ENCODE assay signal across 1 cellular context in the genomic region with DNA sequence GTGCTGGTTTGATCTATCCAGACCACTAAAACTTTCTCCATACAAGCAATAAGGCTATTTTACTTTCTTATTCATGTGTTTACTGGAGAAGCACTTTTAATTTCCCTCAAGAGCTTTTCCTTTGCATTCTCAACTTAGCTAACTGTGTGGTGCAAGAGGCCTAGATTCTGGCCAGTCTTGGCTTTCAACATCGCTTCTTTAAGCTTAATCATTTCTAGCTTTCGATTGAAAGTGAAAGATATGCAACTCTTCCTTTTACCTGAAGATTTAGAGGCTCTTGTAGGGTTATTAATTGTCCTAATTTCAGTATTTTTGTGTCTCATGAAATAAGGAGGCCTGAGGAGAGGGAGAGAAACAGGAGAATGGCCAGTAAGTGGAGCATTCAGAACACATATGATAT.
TF ChIP-seq lines count a peak whose summit lies in the region.

No MANE protein-coding gene starts in this region.

TF ChIP-seq in GM23338, 12 proteins besides CTCF, POLR2A, EP300 and RAD21:
- TF ChIP-seq, protein P1, sequence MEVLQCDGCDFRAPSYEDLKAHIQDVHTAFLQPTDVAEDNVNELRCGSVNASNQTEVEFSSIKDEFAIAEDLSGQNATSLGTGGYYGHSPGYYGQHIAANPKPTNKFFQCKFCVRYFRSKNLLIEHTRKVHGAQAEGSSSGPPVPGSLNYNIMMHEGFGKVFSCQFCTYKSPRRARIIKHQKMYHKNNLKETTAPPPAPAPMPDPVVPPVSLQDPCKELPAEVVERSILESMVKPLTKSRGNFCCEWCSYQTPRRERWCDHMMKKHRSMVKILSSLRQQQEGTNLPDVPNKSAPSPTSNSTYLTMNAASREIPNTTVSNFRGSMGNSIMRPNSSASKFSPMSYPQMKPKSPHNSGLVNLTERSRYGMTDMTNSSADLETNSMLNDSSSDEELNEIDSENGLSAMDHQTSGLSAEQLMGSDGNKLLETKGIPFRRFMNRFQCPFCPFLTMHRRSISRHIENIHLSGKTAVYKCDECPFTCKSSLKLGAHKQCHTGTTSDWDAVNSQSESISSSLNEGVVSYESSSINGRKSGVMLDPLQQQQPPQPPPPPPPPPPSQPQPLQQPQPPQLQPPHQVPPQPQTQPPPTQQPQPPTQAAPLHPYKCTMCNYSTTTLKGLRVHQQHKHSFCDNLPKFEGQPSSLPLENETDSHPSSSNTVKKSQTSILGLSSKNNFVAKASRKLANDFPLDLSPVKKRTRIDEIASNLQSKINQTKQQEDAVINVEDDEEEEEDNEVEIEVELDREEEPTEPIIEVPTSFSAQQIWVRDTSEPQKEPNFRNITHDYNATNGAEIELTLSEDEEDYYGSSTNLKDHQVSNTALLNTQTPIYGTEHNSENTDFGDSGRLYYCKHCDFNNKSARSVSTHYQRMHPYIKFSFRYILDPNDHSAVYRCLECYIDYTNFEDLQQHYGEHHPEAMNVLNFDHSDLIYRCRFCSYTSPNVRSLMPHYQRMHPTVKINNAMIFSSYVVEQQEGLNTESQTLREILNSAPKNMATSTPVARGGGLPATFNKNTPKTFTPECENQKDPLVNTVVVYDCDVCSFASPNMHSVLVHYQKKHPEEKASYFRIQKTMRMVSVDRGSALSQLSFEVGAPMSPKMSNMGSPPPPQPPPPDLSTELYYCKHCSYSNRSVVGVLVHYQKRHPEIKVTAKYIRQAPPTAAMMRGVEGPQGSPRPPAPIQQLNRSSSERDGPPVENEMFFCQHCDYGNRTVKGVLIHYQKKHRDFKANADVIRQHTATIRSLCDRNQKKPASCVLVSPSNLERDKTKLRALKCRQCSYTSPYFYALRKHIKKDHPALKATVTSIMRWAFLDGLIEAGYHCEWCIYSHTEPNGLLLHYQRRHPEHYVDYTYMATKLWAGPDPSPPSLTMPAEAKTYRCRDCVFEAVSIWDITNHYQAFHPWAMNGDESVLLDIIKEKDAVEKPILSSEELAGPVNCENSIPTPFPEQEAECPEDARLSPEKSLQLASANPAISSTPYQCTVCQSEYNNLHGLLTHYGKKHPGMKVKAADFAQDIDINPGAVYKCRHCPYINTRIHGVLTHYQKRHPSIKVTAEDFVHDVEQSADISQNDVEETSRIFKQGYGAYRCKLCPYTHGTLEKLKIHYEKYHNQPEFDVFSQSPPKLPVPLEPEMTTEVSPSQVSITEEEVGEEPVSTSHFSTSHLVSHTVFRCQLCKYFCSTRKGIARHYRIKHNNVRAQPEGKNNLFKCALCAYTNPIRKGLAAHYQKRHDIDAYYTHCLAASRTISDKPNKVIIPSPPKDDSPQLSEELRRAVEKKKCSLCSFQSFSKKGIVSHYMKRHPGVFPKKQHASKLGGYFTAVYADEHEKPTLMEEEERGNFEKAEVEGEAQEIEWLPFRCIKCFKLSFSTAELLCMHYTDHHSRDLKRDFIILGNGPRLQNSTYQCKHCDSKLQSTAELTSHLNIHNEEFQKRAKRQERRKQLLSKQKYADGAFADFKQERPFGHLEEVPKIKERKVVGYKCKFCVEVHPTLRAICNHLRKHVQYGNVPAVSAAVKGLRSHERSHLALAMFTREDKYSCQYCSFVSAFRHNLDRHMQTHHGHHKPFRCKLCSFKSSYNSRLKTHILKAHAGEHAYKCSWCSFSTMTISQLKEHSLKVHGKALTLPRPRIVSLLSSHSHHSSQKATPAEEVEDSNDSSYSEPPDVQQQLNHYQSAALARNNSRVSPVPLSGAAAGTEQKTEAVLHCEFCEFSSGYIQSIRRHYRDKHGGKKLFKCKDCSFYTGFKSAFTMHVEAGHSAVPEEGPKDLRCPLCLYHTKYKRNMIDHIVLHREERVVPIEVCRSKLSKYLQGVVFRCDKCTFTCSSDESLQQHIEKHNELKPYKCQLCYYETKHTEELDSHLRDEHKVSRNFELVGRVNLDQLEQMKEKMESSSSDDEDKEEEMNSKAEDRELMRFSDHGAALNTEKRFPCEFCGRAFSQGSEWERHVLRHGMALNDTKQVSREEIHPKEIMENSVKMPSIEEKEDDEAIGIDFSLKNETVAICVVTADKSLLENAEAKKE (CRISPR knock-in tag; IDR thresholded peaks at IDR 0.05), result no peak
- TF ChIP-seq ZNF331 (CRISPR knock-in tag; IDR thresholded peaks at IDR 0.05; ENCODE audit: low read depth), result no peak
- TF ChIP-seq CREB1 (CRISPR knock-in tag; IDR thresholded peaks at IDR 0.05; ENCODE audit: low read depth), result no peak
- no peak for TF ChIP-seq EZH2phosphoT487 (IDR thresholded peaks at IDR 0.05; ENCODE audit: unreplicated experiment)
- TF ChIP-seq NANOG (IDR thresholded peaks at IDR 0.05; ENCODE audit: borderline replicate concordance), result no peak
- TF ChIP-seq, protein P2, sequence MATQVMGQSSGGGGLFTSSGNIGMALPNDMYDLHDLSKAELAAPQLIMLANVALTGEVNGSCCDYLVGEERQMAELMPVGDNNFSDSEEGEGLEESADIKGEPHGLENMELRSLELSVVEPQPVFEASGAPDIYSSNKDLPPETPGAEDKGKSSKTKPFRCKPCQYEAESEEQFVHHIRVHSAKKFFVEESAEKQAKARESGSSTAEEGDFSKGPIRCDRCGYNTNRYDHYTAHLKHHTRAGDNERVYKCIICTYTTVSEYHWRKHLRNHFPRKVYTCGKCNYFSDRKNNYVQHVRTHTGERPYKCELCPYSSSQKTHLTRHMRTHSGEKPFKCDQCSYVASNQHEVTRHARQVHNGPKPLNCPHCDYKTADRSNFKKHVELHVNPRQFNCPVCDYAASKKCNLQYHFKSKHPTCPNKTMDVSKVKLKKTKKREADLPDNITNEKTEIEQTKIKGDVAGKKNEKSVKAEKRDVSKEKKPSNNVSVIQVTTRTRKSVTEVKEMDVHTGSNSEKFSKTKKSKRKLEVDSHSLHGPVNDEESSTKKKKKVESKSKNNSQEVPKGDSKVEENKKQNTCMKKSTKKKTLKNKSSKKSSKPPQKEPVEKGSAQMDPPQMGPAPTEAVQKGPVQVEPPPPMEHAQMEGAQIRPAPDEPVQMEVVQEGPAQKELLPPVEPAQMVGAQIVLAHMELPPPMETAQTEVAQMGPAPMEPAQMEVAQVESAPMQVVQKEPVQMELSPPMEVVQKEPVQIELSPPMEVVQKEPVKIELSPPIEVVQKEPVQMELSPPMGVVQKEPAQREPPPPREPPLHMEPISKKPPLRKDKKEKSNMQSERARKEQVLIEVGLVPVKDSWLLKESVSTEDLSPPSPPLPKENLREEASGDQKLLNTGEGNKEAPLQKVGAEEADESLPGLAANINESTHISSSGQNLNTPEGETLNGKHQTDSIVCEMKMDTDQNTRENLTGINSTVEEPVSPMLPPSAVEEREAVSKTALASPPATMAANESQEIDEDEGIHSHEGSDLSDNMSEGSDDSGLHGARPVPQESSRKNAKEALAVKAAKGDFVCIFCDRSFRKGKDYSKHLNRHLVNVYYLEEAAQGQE (IDR thresholded peaks at IDR 0.05; ENCODE audit: unreplicated experiment), result no peak
- no peak for TF ChIP-seq JUNB (IDR thresholded peaks at IDR 0.05; ENCODE audit: unreplicated experiment)
- no peak for TF ChIP-seq EZH2 (IDR thresholded peaks at IDR 0.05; ENCODE audit: low read depth, unreplicated experiment)
- TF ChIP-seq POLR2AphosphoS5 (IDR thresholded peaks at IDR 0.05; ENCODE audit: low read depth), result no peak
